Comparison of ENCODE assay signal across 30 cellular contexts in genomic region chr5:75712091-75712490, GRCh38.
"Had no signal": no experiment of that assay in that cellular context is flagged by ENCODE, and none has a peak within 500 bp of the region (broad histone marks: within the 10 kb centered on the region; RNA-seq: fewer than 3 reads in every experiment).

No MANE protein-coding gene starts in this region.

- ATAC-seq: naive thymus-derived CD8-positive, alpha-beta T cell; natural killer cell treated with Interleukin-12 subunit alpha and Interleukin-12 subunit beta and Interleukin-15 and Interleukin-18, amount 100 ng/mL, for 72 hours; psoas muscle; right cardiac atrium; right lobe of liver; stimulated activated effector memory CD8-positive, alpha-beta T cell treated with anti-CD3 and anti-CD28 coated beads, Interleukin-12 subunit alpha, Interleukin-12 subunit beta, amount 100 ng/mL, for 72 hours; stimulated activated naive B cell treated with anti-CD40 and anti-IgM and Interleukin-4, amounts not matched to agents 10 μg/mL and 1 μg/mL and 100 μg/mL, for 72 hours; upper lobe of right lung had no signal

- H3K27me3 Mint-ChIP-seq: naive thymus-derived CD8-positive, alpha-beta T cell; natural killer cell treated with Interleukin-12 subunit alpha and Interleukin-12 subunit beta and Interleukin-15 and Interleukin-18, amount 100 ng/mL, for 72 hours; progenitor cell of endocrine pancreas; stimulated activated naive B cell treated with anti-CD40 and anti-IgM and Interleukin-4, amounts not matched to agents 10 μg/mL and 1 μg/mL and 100 μg/mL, for 72 hours; stimulated activated naive CD8-positive, alpha-beta T cell treated with anti-CD3 and anti-CD28 coated beads, Interleukin-15, Interleukin-2, amounts not matched to agents 100 ng/mL and 50 ng/mL, for 24 hours had no signal

- DNase-seq: naive thymus-derived CD8-positive, alpha-beta T cell; nephron progenitor cell; occipital lobe; ovary; posterior cingulate gyrus; psoas muscle; right cardiac atrium; right lobe of liver; sigmoid colon; small intestine; stimulated activated CD4-positive, alpha-beta T cell treated with anti-CD3 and anti-CD28 coated beads, Interleukin-15, amount 100 ng/mL, for 24 hours; stimulated activated CD4-positive, alpha-beta T cell treated with anti-CD3 and anti-CD28 coated beads, Interleukin-2, amount 100 ng/mL, for 24 hours; stimulated activated CD4-positive, alpha-beta T cell treated with anti-CD3 and anti-CD28 coated beads, Interleukin-2, amount 100 ng/mL, for 48 hours; stimulated activated CD4-positive, alpha-beta T cell treated with anti-CD3 and anti-CD28 coated beads, Interleukin-4, amount 100 ng/mL, for 24 hours; stimulated activated naive B cell treated with anti-CD40 and anti-IgM and Interleukin-4, amounts not matched to agents 10 μg/mL and 1 μg/mL and 100 μg/mL, for 72 hours; stimulated activated naive CD4-positive, alpha-beta T cell treated with Interleukin-2 at 50 U/mL for 16 hours; stomach; thyroid gland; trophoblast cell; upper lobe of right lung; uterus had no signal

- H3K9ac ChIP-seq: parathyroid adenoma had no signal

- H3K27ac ChIP-seq: neutrophil, ovary, parathyroid adenoma, psoas muscle, right lobe of liver, sigmoid colon, stomach, thoracic aorta, thyroid gland, tibial nerve, upper lobe of right lung, uterus had no signal

- H3K4me3 ChIP-seq: ovary, psoas muscle, right lobe of liver, sigmoid colon, stomach, thoracic aorta, thyroid gland, tibial nerve, upper lobe of right lung, uterus had no signal

- H3K27me3 ChIP-seq: neutrophil, ovary, right lobe of liver, sigmoid colon, stomach, thyroid gland, tibial nerve, upper lobe of right lung, uterus had no signal

- H3K36me3 ChIP-seq: ovary, right lobe of liver, sigmoid colon, thyroid gland, uterus had no signal

- H3K27ac Mint-ChIP-seq: nephron progenitor cell; progenitor cell of endocrine pancreas; stimulated activated effector memory CD8-positive, alpha-beta T cell treated with anti-CD3 and anti-CD28 coated beads, Interleukin-12 subunit alpha, Interleukin-12 subunit beta, amount 100 ng/mL, for 72 hours; stimulated activated naive CD8-positive, alpha-beta T cell treated with anti-CD3 and anti-CD28 coated beads, Interleukin-15, Interleukin-2, amounts not matched to agents 100 ng/mL and 50 ng/mL, for 24 hours had no signal

- FAIRE-seq: small intestine had no signal

- H3K9me3 ChIP-seq: neutrophil, ovary, psoas muscle, right lobe of liver, sigmoid colon, stomach, thoracic aorta, thyroid gland, tibial nerve, upper lobe of right lung, uterus had no signal

- H3K4me1 ChIP-seq: parathyroid adenoma, psoas muscle, uterus had no signal

- H2AFZ ChIP-seq: parathyroid adenoma had no signal

- H3K4me3 Mint-ChIP-seq: naive thymus-derived CD8-positive, alpha-beta T cell; natural killer cell treated with Interleukin-12 subunit alpha and Interleukin-12 subunit beta and Interleukin-15 and Interleukin-18, amount 100 ng/mL, for 72 hours; nephron progenitor cell; neural crest cell; stimulated activated effector memory CD8-positive, alpha-beta T cell treated with anti-CD3 and anti-CD28 coated beads, Interleukin-12 subunit alpha, Interleukin-12 subunit beta, amount 100 ng/mL, for 72 hours; stimulated activated naive B cell treated with anti-CD40 and anti-IgM and Interleukin-4, amounts not matched to agents 10 μg/mL and 1 μg/mL and 100 μg/mL, for 72 hours; stimulated activated naive CD8-positive, alpha-beta T cell treated with anti-CD3 and anti-CD28 coated beads, Interleukin-15, Interleukin-2, amounts not matched to agents 100 ng/mL and 50 ng/mL, for 24 hours had no signal

- H3K9me3 Mint-ChIP-seq: naive thymus-derived CD8-positive, alpha-beta T cell; natural killer cell treated with Interleukin-12 subunit alpha and Interleukin-12 subunit beta and Interleukin-15 and Interleukin-18, amount 100 ng/mL, for 72 hours; nephron progenitor cell; neural crest cell; stimulated activated effector memory CD8-positive, alpha-beta T cell treated with anti-CD3 and anti-CD28 coated beads, Interleukin-12 subunit alpha, Interleukin-12 subunit beta, amount 100 ng/mL, for 72 hours; stimulated activated naive B cell treated with anti-CD40 and anti-IgM and Interleukin-4, amounts not matched to agents 10 μg/mL and 1 μg/mL and 100 μg/mL, for 72 hours; stimulated activated naive CD8-positive, alpha-beta T cell treated with anti-CD3 and anti-CD28 coated beads, Interleukin-15, Interleukin-2, amounts not matched to agents 100 ng/mL and 50 ng/mL, for 24 hours had no signal
